18 cellular contexts compared by ENCODE assay signal in genomic region chr2:215940645-215941184, GRCh38.
DNase-seq lines count a peak whose midpoint lies in the region; ATAC-seq, FAIRE-seq and TF ChIP-seq lines count a peak whose summit lies in the region.
"Had no signal": no experiment of that assay in that cellular context is flagged by ENCODE, and none has a peak within 500 bp of the region (broad histone marks: within the 10 kb centered on the region; RNA-seq: fewer than 3 reads in every experiment).

No MANE protein-coding gene starts in this region.

- TF ChIP-seq CTCF in WTC11 (IDR thresholded peaks at IDR 0.05) = no peak
- TF ChIP-seq CTCF in fibroblast of villous mesenchyme (IDR thresholded peaks at IDR 0.05; ENCODE audit: insufficient read depth, low read depth, low read length) = no peak
- TF ChIP-seq CTCF in upper lobe of right lung (IDR thresholded peaks at IDR 0.05) = no peak

- intact Hi-C loops in upper lobe of right lung (cut with DNase I) = no loop called here

- POLR2A ChIA-PET in WTC11 (lab: Charles Lee) = no interaction called here

- H3K9me3 ChIP-seq in subcutaneous abdominal adipose tissue (ENCODE audit: control insufficient read depth in 5 of 5, low read length in 5 of 5) = no peaks in the 10 kb centered on the region
- no peaks in the 10 kb centered on the region for H3K9me3 ChIP-seq in upper lobe of right lung
- H3K9me3 ChIP-seq: Caco-2 had no signal

- H3K9me3 Mint-ChIP-seq in WTC11 = no peaks in the 10 kb centered on the region
- H3K9me3 Mint-ChIP-seq: CD4-positive, alpha-beta T cell; H9 had no signal

- H3K9ac ChIP-seq in subcutaneous abdominal adipose tissue (ENCODE audit: low read length in 5 of 5) = peak overlapping the region in 1 of 5 donors; percentile 29

- H3K36me3 Mint-ChIP-seq in WTC11 = peaks cover 28% of the 10 kb centered on the region

- CTCF ChIA-PET in WTC11 (lab: Charles Lee) = no interaction called here

- H3K4me3 ChIP-seq in fibroblast of villous mesenchyme (ENCODE audit: low read depth, low read length) (no peak overlapping the region), subcutaneous abdominal adipose tissue (ENCODE audit: low read depth in 1 of 5, low read length in 5 of 5) (no peak overlapping the region), upper lobe of right lung (no peak overlapping the region)
- H3K4me3 ChIP-seq: K562 had no signal

- peak; percentile 26 for FAIRE-seq in GM19239 (lab: Jason Lieb, UNC)
- FAIRE-seq: A204.1, G401.6, H1, K562 had no signal

- H3K36me3 ChIP-seq in subcutaneous abdominal adipose tissue (ENCODE audit: control insufficient read depth in 5 of 5, insufficient read depth in 5 of 5, low read length in 5 of 5) (peaks cover 10 to 32% (median 25%) of the 10 kb centered on the region in 5 donors), upper lobe of right lung (peaks cover 5% of the 10 kb centered on the region)

- H3K27me3 ChIP-seq in subcutaneous abdominal adipose tissue (ENCODE audit: control insufficient read depth in 5 of 5, insufficient read depth in 4 of 5, low read length in 5 of 5) (no peaks in the 10 kb centered on the region), upper lobe of right lung (no peaks in the 10 kb centered on the region)

- peaks cover 17% of the 10 kb centered on the region for H3K4me1 Mint-ChIP-seq in WTC11

- peak overlapping the region; percentile 32; the same call in 1 of the 2 replicates for H3K27ac Mint-ChIP-seq in WTC11
- H3K27ac Mint-ChIP-seq: CD4-positive, alpha-beta T cell had no signal

- no peak overlapping the region for H3K4me3 Mint-ChIP-seq in WTC11
- H3K4me3 Mint-ChIP-seq: CD4-positive, alpha-beta T cell; H9 had no signal

- H3K4me1 ChIP-seq in subcutaneous abdominal adipose tissue (ENCODE audit: control insufficient read depth in 5 of 5, insufficient read depth in 5 of 5, low read length in 5 of 5) (peaks cover 0 to 15% (median 5%) of the 10 kb centered on the region in 5 donors), upper lobe of right lung (no peaks in the 10 kb centered on the region)
- H3K4me1 ChIP-seq: Caco-2 had no signal

- DNase-seq in GM19239 (ENCODE audit: insufficient read length, low spot score) (no peak), WTC11 (ENCODE audit: low spot score) (no peak), fibroblast of villous mesenchyme (ENCODE audit: low read depth) (peak; percentile 24), NCI-H82 treated with DMSO at 0.1 percent for 48 hours (lab: John Stamatoyannopoulos, UW; ENCODE audit: unreplicated experiment) (no peak), upper lobe of right lung (no peak)
- DNase-seq: ACHN; AML-193; Caco-2; CD4-positive, alpha-beta T cell; H9; IMR-90 had no signal

- ATAC-seq in WTC11 (no peak), upper lobe of right lung (no peak), HG03378 (IDR thresholded peaks at IDR 0.05; ENCODE audit: unreplicated experiment) (no peak)
- ATAC-seq: K562 had no signal

- H3K27ac ChIP-seq in subcutaneous abdominal adipose tissue (ENCODE audit: low read depth, low read length) (peak overlapping the region; percentile 54), upper lobe of right lung (no peak overlapping the region)
- H3K27ac ChIP-seq: C4-2B had no signal

- H3K27me3 Mint-ChIP-seq in WTC11 (ENCODE audit: low read depth) = no peaks in the 10 kb centered on the region
- H3K27me3 Mint-ChIP-seq: CD4-positive, alpha-beta T cell had no signal

TF ChIP-seq in WTC11, 78 proteins besides CTCF, POLR2A, EP300 and RAD21:
- TF ChIP-seq AR (CRISPR knock-in tag; IDR thresholded peaks at IDR 0.05) (no peak), IRF2 (CRISPR knock-in tag; IDR thresholded peaks at IDR 0.05; ENCODE audit: borderline replicate concordance, low read depth) (no peak), ZNF425 (CRISPR knock-in tag; conservative IDR thresholded peaks at IDR 0.05) (no peak), KAT7 (CRISPR knock-in tag; IDR thresholded peaks at IDR 0.05; ENCODE audit: borderline replicate concordance) (no peak), TEAD1 (CRISPR knock-in tag; IDR thresholded peaks at IDR 0.05) (no peak)
